In the genomic region with DNA sequence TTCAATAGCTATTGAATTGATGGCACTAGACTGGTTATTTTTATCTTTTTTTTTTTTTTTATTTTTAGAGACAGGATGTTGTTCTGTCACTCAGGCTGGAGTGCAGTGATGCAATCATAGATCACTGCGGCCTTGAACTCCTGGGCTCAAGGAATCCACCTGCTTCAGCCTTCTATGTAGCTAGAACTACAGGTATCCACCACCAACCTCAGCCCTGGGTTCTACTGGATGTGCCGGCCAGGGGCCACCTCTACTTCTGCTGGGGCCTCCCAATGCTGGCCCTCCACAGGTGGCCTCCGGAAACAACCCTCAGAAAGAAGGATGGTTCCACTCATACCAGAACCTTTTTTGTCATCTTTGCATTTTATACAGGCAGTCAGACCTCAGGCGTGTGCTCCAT, we compare ENCODE assay signal across 21 cellular contexts.
DNase-seq lines count a peak whose midpoint lies in the region; ATAC-seq, FAIRE-seq and TF ChIP-seq lines count a peak whose summit lies in the region.
"Had no signal": no experiment of that assay in that cellular context is flagged by ENCODE, and none has a peak within 500 bp of the region (broad histone marks: within the 10 kb centered on the region; RNA-seq: fewer than 3 reads in every experiment).

No MANE protein-coding gene starts in this region.

- no peaks in the 10 kb centered on the region for H3K27me3 Mint-ChIP-seq in stimulated activated naive B cell treated with anti-CD40 and anti-IgM and Interleukin-4, amounts not matched to agents 10 μg/mL and 1 μg/mL and 100 μg/mL, for 72 hours
- H3K27me3 Mint-ChIP-seq in CD8-positive, alpha-beta memory T cell = peaks cover 10 to 17% of the 10 kb centered on the region in 2 donors
- H3K27me3 Mint-ChIP-seq: activated T-helper 17 cell treated with anti-CD3 and anti-CD28 coated beads, Interleukin-2, amount 50 U/mL, for 72 hours had no signal

- no peaks in the 10 kb centered on the region for H3K36me3 ChIP-seq in HepG2 (replicated peaks in 1 of 2; ENCODE audit: control insufficient read depth in 1 of 2, insufficient read depth in 2 of 2, low read length in 2 of 2)
- H3K36me3 ChIP-seq in right lobe of liver = no peaks in the 10 kb centered on the region
- no peaks in the 10 kb centered on the region for H3K36me3 ChIP-seq in suprapubic skin
- H3K36me3 ChIP-seq in CD8-positive, alpha-beta memory T cell (ENCODE audit: insufficient read depth, low read length) = no peaks in the 10 kb centered on the region
- H3K36me3 ChIP-seq: neutrophil, right atrium auricular region had no signal

- H3K4me2 ChIP-seq in HepG2 (ENCODE audit: low read depth, low read length) = no peak overlapping the region

- no peak overlapping the region for H3K9ac ChIP-seq in HepG2 (ENCODE audit: insufficient read depth, low read depth, low read length)
- H3K9ac ChIP-seq: GM23248 had no signal

- no peaks in the 10 kb centered on the region for H3K4me1 ChIP-seq in HepG2 (ENCODE audit: insufficient read depth, low read length)
- no peaks in the 10 kb centered on the region for H3K4me1 ChIP-seq in right lobe of liver
- H3K4me1 ChIP-seq in suprapubic skin = no peaks in the 10 kb centered on the region
- H3K4me1 ChIP-seq in CD8-positive, alpha-beta memory T cell (ENCODE audit: insufficient read depth, low read length) = no peaks in the 10 kb centered on the region
- H3K4me1 ChIP-seq: Caco-2, right atrium auricular region had no signal

- no TSS peak for BruUV-seq in HepG2 (replicated peaks; lab: Mats Ljungman, UMichigan)

- CTCF ChIA-PET in HepG2 (lab: Yijun Ruan, JAX; ENCODE audit: low intra/inter-chr PET ratio, low total read pairs) = no interaction called here
- CTCF ChIA-PET in CD8-positive, alpha-beta memory T cell (lab: Charles Lee) = interaction anchor here (1.4 kb wide), 2 partner anchors 9 to 12 kb away, joined by 3 to 4 read pairs; no protein-coding TSS in a partner anchor

- H3K36me3 Mint-ChIP-seq in stimulated activated naive B cell treated with anti-CD40 and anti-IgM and Interleukin-4, amounts not matched to agents 10 μg/mL and 1 μg/mL and 100 μg/mL, for 72 hours = no peaks in the 10 kb centered on the region
- H3K36me3 Mint-ChIP-seq in CD8-positive, alpha-beta memory T cell = peaks cover 0 to 7% (median 0%) of the 10 kb centered on the region in 3 donors
- H3K36me3 Mint-ChIP-seq: IgD-negative memory B cell had no signal

- H3K27ac ChIP-seq in HepG2 (ENCODE audit: extremely low read length, insufficient read depth, low read length) = no peak overlapping the region
- H3K27ac ChIP-seq in right lobe of liver = no peak overlapping the region
- no peak overlapping the region for H3K27ac ChIP-seq in suprapubic skin
- H3K27ac ChIP-seq in CD8-positive, alpha-beta memory T cell (ENCODE audit: low read depth, low read length) = no peak overlapping the region
- H3K27ac ChIP-seq: GM23248, neutrophil, right atrium auricular region, SK-N-MC had no signal

- no peaks in the 10 kb centered on the region for H3K27me3 ChIP-seq in HepG2 (ENCODE audit: control insufficient read depth in 1 of 2, insufficient read depth in 2 of 2, low read length in 2 of 2)
- no peaks in the 10 kb centered on the region for H3K27me3 ChIP-seq in right lobe of liver
- no peaks in the 10 kb centered on the region for H3K27me3 ChIP-seq in suprapubic skin
- H3K27me3 ChIP-seq in CD8-positive, alpha-beta memory T cell (ENCODE audit: insufficient read depth, low read length, poor library complexity, severe bottlenecking) = no peaks in the 10 kb centered on the region
- H3K27me3 ChIP-seq: neutrophil, right atrium auricular region had no signal

- no peaks in the 10 kb centered on the region for H4K20me1 ChIP-seq in HepG2 (ENCODE audit: insufficient read depth, low read length)

- no peak for TF ChIP-seq CTCF in HepG2 (CRISPR knock-in tag; IDR thresholded peaks at IDR 0.05)
- TF ChIP-seq CTCF in right lobe of liver (IDR thresholded peaks at IDR 0.05) = no peak
- no peak for TF ChIP-seq CTCF in suprapubic skin (IDR thresholded peaks at IDR 0.05)

- H2AFZ ChIP-seq in HepG2 (ENCODE audit: low read length) = no peak overlapping the region

- TF ChIP-seq EP300 in HepG2 (IDR thresholded peaks at IDR 0.05; ENCODE audit: low read depth in 2 of 2, low read length in 2 of 2) (no peak), HepG2 (CRISPR knock-in tag; IDR thresholded peaks at IDR 0.05; ENCODE audit: borderline replicate concordance) (no peak), suprapubic skin (IDR thresholded peaks at IDR 0.05) (no peak)

- no peak for FAIRE-seq in HepG2 (lab: Jason Lieb, UNC)
- FAIRE-seq: GM19239 had no signal

- WGBS in HepG2 (ENCODE audit: low lambda C conversion rate) = 59% methylated on average over 4 of the region's 4 CpGs
- WGBS in right lobe of liver (ENCODE audit: insufficient coverage, low coverage, low lambda C conversion rate, missing lambda C conversion rate) = 64% methylated on average over 4 of the region's 4 CpGs
- WGBS in suprapubic skin = 80% methylated on average over 4 of the region's 4 CpGs

- H3K4me1 Mint-ChIP-seq in stimulated activated naive B cell treated with anti-CD40 and anti-IgM and Interleukin-4, amounts not matched to agents 10 μg/mL and 1 μg/mL and 100 μg/mL, for 72 hours = peaks cover 23 to 35% of the 10 kb centered on the region in 2 donors
- H3K4me1 Mint-ChIP-seq in CD8-positive, alpha-beta memory T cell = peaks cover 0 to 4% (median 1%) of the 10 kb centered on the region in 3 donors
- H3K4me1 Mint-ChIP-seq: activated T-helper 17 cell treated with anti-CD3 and anti-CD28 coated beads, Interleukin-2, amount 50 U/mL, for 72 hours; endodermal cell had no signal

- POLR2A ChIA-PET in HepG2 (lab: Yijun Ruan, JAX) = no interaction called here
- POLR2A ChIA-PET in CD8-positive, alpha-beta memory T cell (lab: Charles Lee) = interaction anchor here (1.0 kb wide), 1 partner anchor 18 kb away, joined by 6 read pairs; no protein-coding TSS in a partner anchor

- no peak overlapping the region for H3K4me3 Mint-ChIP-seq in stimulated activated naive B cell treated with anti-CD40 and anti-IgM and Interleukin-4, amounts not matched to agents 10 μg/mL and 1 μg/mL and 100 μg/mL, for 72 hours
- no peak overlapping the region for H3K4me3 Mint-ChIP-seq in CD8-positive, alpha-beta memory T cell
- H3K4me3 Mint-ChIP-seq: activated T-helper 17 cell treated with anti-CD3 and anti-CD28 coated beads, Interleukin-2, amount 50 U/mL, for 72 hours; endodermal cell had no signal

- H3K4me3 ChIP-seq in HepG2 (replicated peaks in 1 of 3; ENCODE audit: insufficient read depth in 1 of 3, low read depth in 2 of 3, low read length in 3 of 3) (no peak overlapping the region), right lobe of liver (no peak overlapping the region), suprapubic skin (no peak overlapping the region)
- H3K4me3 ChIP-seq in CD8-positive, alpha-beta memory T cell (ENCODE audit: low read length) = no peak overlapping the region
- H3K4me3 ChIP-seq: GM23248, right atrium auricular region, SK-N-MC had no signal

- H3K9me3 ChIP-seq in HepG2 (ENCODE audit: low read length) (no peaks in the 10 kb centered on the region), right lobe of liver (no peaks in the 10 kb centered on the region), suprapubic skin (no peaks in the 10 kb centered on the region)
- H3K9me3 ChIP-seq in CD8-positive, alpha-beta memory T cell (ENCODE audit: low read length) = no peaks in the 10 kb centered on the region
- H3K9me3 ChIP-seq: Caco-2, neutrophil, right atrium auricular region had no signal

- peak overlapping the region; percentile 69 for H3K27ac Mint-ChIP-seq in stimulated activated naive B cell treated with anti-CD40 and anti-IgM and Interleukin-4, amounts not matched to agents 10 μg/mL and 1 μg/mL and 100 μg/mL, for 72 hours
- H3K27ac Mint-ChIP-seq in CD8-positive, alpha-beta memory T cell = no peak overlapping the region
- H3K27ac Mint-ChIP-seq: activated T-helper 17 cell treated with anti-CD3 and anti-CD28 coated beads, Interleukin-2, amount 50 U/mL, for 72 hours; endodermal cell had no signal

- ATAC-seq in HepG2 (no peak), right lobe of liver (no peak), GM21515 (IDR thresholded peaks at IDR 0.05; ENCODE audit: unreplicated experiment) (peak; percentile 51), HG03460 (IDR thresholded peaks at IDR 0.05; ENCODE audit: unreplicated experiment) (peak; percentile 54), HG02884 (IDR thresholded peaks at IDR 0.05; ENCODE audit: unreplicated experiment) (no peak)
- ATAC-seq in stimulated activated naive B cell treated with anti-CD40 and anti-IgM and Interleukin-4, amounts not matched to agents 10 μg/mL and 1 μg/mL and 100 μg/mL, for 72 hours (replicated peaks) = peak; percentile 61 to 75
- ATAC-seq: activated T-helper 17 cell treated with anti-CD3 and anti-CD28 coated beads, Interleukin-2, amount 50 U/mL, for 72 hours had no signal

- TF ChIP-seq RAD21 in HepG2 (CRISPR knock-in tag; IDR thresholded peaks at IDR 0.05) = no peak

- H3K9me3 Mint-ChIP-seq in stimulated activated naive B cell treated with anti-CD40 and anti-IgM and Interleukin-4, amounts not matched to agents 10 μg/mL and 1 μg/mL and 100 μg/mL, for 72 hours = peaks cover 0 to 2% of the 10 kb centered on the region in 2 donors
- H3K9me3 Mint-ChIP-seq in CD8-positive, alpha-beta memory T cell = peaks cover 0 to 5% (median 0%) of the 10 kb centered on the region in 5 donors
- H3K9me3 Mint-ChIP-seq: activated T-helper 17 cell treated with anti-CD3 and anti-CD28 coated beads, Interleukin-2, amount 50 U/mL, for 72 hours had no signal

- DNase-seq in HepG2 (ENCODE audit: low spot score) (no peak), right lobe of liver (no peak), suprapubic skin (ENCODE audit: low spot score in 2 of 2) (no peak)
- no peak for DNase-seq in stimulated activated naive B cell treated with anti-CD40 and anti-IgM and Interleukin-4, amounts not matched to agents 10 μg/mL and 1 μg/mL and 100 μg/mL, for 72 hours
- DNase-seq in CD8-positive, alpha-beta memory T cell = no peak
- DNase-seq: Caco-2, cerebellar nuclear complex, endodermal cell, GM23248, midbrain, NCI-H69, T1000 had no signal

- in situ Hi-C loops in HepG2 (cut with HindIII; ENCODE audit: extremely low pct_ligation_motif_present, low pct_unique_long_range_greater_than_20kb) = no loop called here

- H3K79me2 ChIP-seq in HepG2 (ENCODE audit: insufficient read depth, low read length) = no peaks in the 10 kb centered on the region

- TF ChIP-seq POLR2A in HepG2 (IDR thresholded peaks at IDR 0.05; ENCODE audit: insufficient read depth in 1 of 2, low read depth in 2 of 2, low read length in 2 of 2) = no peak
- no peak for TF ChIP-seq POLR2A in right lobe of liver (IDR thresholded peaks at IDR 0.05)
- no peak for TF ChIP-seq POLR2A in suprapubic skin (IDR thresholded peaks at IDR 0.05)

- intact Hi-C loops in HepG2 (cut with micrococcal nuclease; ENCODE audit: unreplicated experiment) (no loop called here), right lobe of liver (cut with DNase I) (no loop called here)

TF ChIP-seq in HepG2, 621 proteins besides CTCF, POLR2A, EP300 and RAD21:
- TF ChIP-seq CEBPB (IDR thresholded peaks at IDR 0.05; ENCODE audit: borderline replicate concordance, low read depth, low read length) (peak; percentile 47; the same call in 1 of the 2 replicates), MAFK (conservative IDR thresholded peaks at IDR 0.05 in 1 of 2, IDR thresholded peaks at IDR 0.05 in 1 of 2; ENCODE audit: low read length in 2 of 2) (peak; percentile 9 to 40; a peak in 1 of 4 replicates), POLR2AphosphoS2 (IDR thresholded peaks at IDR 0.05; ENCODE audit: low read depth, low read length) (no peak)

Comparison
In these comparisons a context has a peak if more than half of its experiments do, and no peak if none do; other contexts are left out.
1. ATAC-seq: peak in GM21515 (single experiment), HG03460 (single experiment) and stimulated activated naive B cell treated with anti-CD40 and anti-IgM and Interleukin-4, amounts not matched to agents 10 μg/mL and 1 μg/mL and 100 μg/mL, for 72 hours (2 of 2); none in HepG2 (single experiment), right lobe of liver (0 of 4) and HG02884 (single experiment).